Comparison of ENCODE assay signal across 8 cellular contexts in genomic region chrX:64394059-64394873, GRCh38. TPM values are rescaled to one million over a fixed set of nuclear protein-coding genes. Genes with fewer than 3 reads are reported as not detected.
DNase-seq lines count a peak whose midpoint lies in the region; ATAC-seq and TF ChIP-seq lines count a peak whose summit lies in the region.

No MANE protein-coding gene starts in this region.

- H3K9me3 ChIP-seq in ascending aorta: no peaks in the 10 kb centered on the region
- H3K9me3 ChIP-seq in muscle layer of duodenum (ENCODE audit: control insufficient read depth in 1 of 2, low read length in 2 of 2): no peaks in the 10 kb centered on the region

- intact Hi-C loops in ascending aorta (cut with DNase I): loop anchor here (10.0 kb wide), 4 partner anchors 189 to 1039 kb away; partner anchors contain the start of genes AMER1, SPIN4 and ZC3H12B

- DNase-seq in ascending aorta (ENCODE audit: low spot score in 2 of 2) (no peak), D341Med (ENCODE audit: low spot score) (no peak), SIG-M5 (lab: John Stamatoyannopoulos, UW) (no peak), mucosa of gallbladder (ENCODE audit: low spot score) (no peak), NCI-H748 (lab: John Stamatoyannopoulos, UW; ENCODE audit: unreplicated experiment) (no peak)

- H3K4me1 ChIP-seq in ascending aorta: peaks cover 0 to 3% of the 10 kb centered on the region in 2 donors
- H3K4me1 ChIP-seq in muscle layer of duodenum (ENCODE audit: control insufficient read depth in 1 of 2, insufficient read depth in 2 of 2, low read length in 2 of 2): no peaks in the 10 kb centered on the region

- no peaks in the 10 kb centered on the region for H3K36me3 ChIP-seq in ascending aorta
- no peaks in the 10 kb centered on the region for H3K36me3 ChIP-seq in muscle layer of duodenum (ENCODE audit: control insufficient read depth in 1 of 2, insufficient read depth in 2 of 2, low read length in 2 of 2)

- ATAC-seq in GM18868 (IDR thresholded peaks at IDR 0.05; ENCODE audit: unreplicated experiment) (peak; percentile 18), HG03159 (IDR thresholded peaks at IDR 0.05; ENCODE audit: unreplicated experiment) (peak; percentile 8)

- no peaks in the 10 kb centered on the region for H3K27me3 ChIP-seq in ascending aorta
- no peaks in the 10 kb centered on the region for H3K27me3 ChIP-seq in muscle layer of duodenum (ENCODE audit: low read depth, low read length)

- H3K4me3 ChIP-seq in ascending aorta (peak overlapping the region; percentile 65 to 79), muscle layer of duodenum (ENCODE audit: low read depth in 1 of 2, low read length in 2 of 2) (peak overlapping the region; percentile 79 to 80)

- H3K27ac ChIP-seq in ascending aorta (peak overlapping the region; percentile 48 to 75), muscle layer of duodenum (ENCODE audit: low read length) (peak overlapping the region; percentile 16)

- no peak for TF ChIP-seq CTCF in ascending aorta (IDR thresholded peaks at IDR 0.05)

RNA-seq across cellular contexts. Expression of gene MTMR8, which starts 1.0 kb away (rescaled TPM):
- total RNA-seq in ascending aorta (0.85 TPM), mucosa of gallbladder (3.4 TPM)
